Comparison of ENCODE assay signal across 8 cellular contexts in genomic region chr2:36561223-36561944, GRCh38. TPM values are rescaled to one million over a fixed set of nuclear protein-coding genes. Genes with fewer than 3 reads are reported as not detected.
A peak's percentile ranks its signal among the peaks of the same experiment; 100 is the strongest.
DNase-seq lines count a peak whose midpoint lies in the region; ATAC-seq and TF ChIP-seq lines count a peak whose summit lies in the region.

No MANE protein-coding gene starts in this region.

- intact Hi-C loops in posterior vena cava (cut with DNase I) = no loop called here

- peak overlapping the region; percentile 56 to 80 for H3K27ac ChIP-seq in lung (ENCODE audit: low read depth in 1 of 2, low read length in 1 of 2)

- no peak overlapping the region for H3K27ac Mint-ChIP-seq in naive thymus-derived CD8-positive, alpha-beta T cell

- no peak overlapping the region for H3K4me3 ChIP-seq in lung

- peaks cover 2 to 13% (median 9%) of the 10 kb centered on the region in 4 donors for H3K4me1 Mint-ChIP-seq in naive thymus-derived CD8-positive, alpha-beta T cell

- H3K36me3 ChIP-seq in lung (ENCODE audit: control insufficient read depth in 2 of 2, insufficient read depth in 2 of 2, low read length in 2 of 2) = peaks cover 6 to 10% of the 10 kb centered on the region in 2 donors

- no peaks in the 10 kb centered on the region for H3K9me3 ChIP-seq in lung (ENCODE audit: control insufficient read depth in 2 of 2, insufficient read depth in 1 of 2, low read length in 1 of 2)

- DNase-seq in AG08395 (ENCODE audit: low spot score) (peak; percentile 86), M059J (ENCODE audit: low read depth) (peak; percentile 99), dedifferentiated amniotic fluid mesenchymal stem cell (ENCODE audit: extremely low spot score) (peak; percentile 77), lung (ENCODE audit: low spot score) (no peak), GOT3 (lab: John Stamatoyannopoulos, UW) (no peak), NCI-H345 (lab: John Stamatoyannopoulos, UW) (no peak), posterior vena cava (ENCODE audit: low spot score) (no peak)
- DNase-seq in naive thymus-derived CD8-positive, alpha-beta T cell = no peak

- no peaks in the 10 kb centered on the region for H3K9me3 Mint-ChIP-seq in naive thymus-derived CD8-positive, alpha-beta T cell

- ATAC-seq in lung (ENCODE audit: insufficient read depth, low FRiP score) = peak; percentile 82
- no peak for ATAC-seq in naive thymus-derived CD8-positive, alpha-beta T cell

- POLR2A ChIA-PET in naive thymus-derived CD8-positive, alpha-beta T cell (lab: Charles Lee) = no interaction called here

- no peak overlapping the region for H3K4me3 Mint-ChIP-seq in naive thymus-derived CD8-positive, alpha-beta T cell

- no peaks in the 10 kb centered on the region for H3K27me3 Mint-ChIP-seq in naive thymus-derived CD8-positive, alpha-beta T cell

- H3K36me3 Mint-ChIP-seq in naive thymus-derived CD8-positive, alpha-beta T cell = peaks cover 11 to 70% (median 36%) of the 10 kb centered on the region in 3 donors

- no peaks in the 10 kb centered on the region for H3K27me3 ChIP-seq in lung (ENCODE audit: control insufficient read depth, insufficient read depth)

- 62 to 64% methylated on average over 8 of the region's 8 CpGs for WGBS in lung, 2 donors

- no peak for TF ChIP-seq CTCF in lung (IDR thresholded peaks at IDR 0.05; ENCODE audit: control extremely low read depth, extremely low read depth)

- H3K4me1 ChIP-seq in lung (ENCODE audit: control insufficient read depth in 2 of 2, insufficient read depth in 2 of 2, low read length in 2 of 2) = peaks cover 7 to 12% of the 10 kb centered on the region in 2 donors

RNA-seq across cellular contexts. Expression of gene FEZ2, which starts 36.6 kb away (rescaled TPM):
- total RNA-seq in M059J (2014; rRNA removed; shearing (Covaris generic)) = 103 and 153 TPM in 2 replicates
- 10 to 100 TPM; 36.1 to 62.9 TPM for total RNA-seq in lung
- 10 to 100 TPM; 17.6 to 26.8 TPM for polyA plus RNA-seq in lung
- 10 to 100 TPM; 63.6 to 83.3 TPM for total RNA-seq in posterior vena cava
- total RNA-seq in naive thymus-derived CD8-positive, alpha-beta T cell = 10 to 100 TPM; 11.9 to 15.2 TPM
- 1 to 10 TPM; 1.5 to 2.1 (median 1.5) TPM for polyA plus RNA-seq in naive thymus-derived CD8-positive, alpha-beta T cell

Comparison
In these comparisons a context has a peak if more than half of its experiments do, and no peak if none do; other contexts are left out.
1. DNase-seq: peak in AG08395 (single experiment), M059J (single experiment) and dedifferentiated amniotic fluid mesenchymal stem cell (single experiment); none in lung (single experiment), GOT3 (single experiment), NCI-H345 (single experiment), posterior vena cava (single experiment) and naive thymus-derived CD8-positive, alpha-beta T cell (0 of 10).